1 cellular context compared by ENCODE assay signal in the genomic region with DNA sequence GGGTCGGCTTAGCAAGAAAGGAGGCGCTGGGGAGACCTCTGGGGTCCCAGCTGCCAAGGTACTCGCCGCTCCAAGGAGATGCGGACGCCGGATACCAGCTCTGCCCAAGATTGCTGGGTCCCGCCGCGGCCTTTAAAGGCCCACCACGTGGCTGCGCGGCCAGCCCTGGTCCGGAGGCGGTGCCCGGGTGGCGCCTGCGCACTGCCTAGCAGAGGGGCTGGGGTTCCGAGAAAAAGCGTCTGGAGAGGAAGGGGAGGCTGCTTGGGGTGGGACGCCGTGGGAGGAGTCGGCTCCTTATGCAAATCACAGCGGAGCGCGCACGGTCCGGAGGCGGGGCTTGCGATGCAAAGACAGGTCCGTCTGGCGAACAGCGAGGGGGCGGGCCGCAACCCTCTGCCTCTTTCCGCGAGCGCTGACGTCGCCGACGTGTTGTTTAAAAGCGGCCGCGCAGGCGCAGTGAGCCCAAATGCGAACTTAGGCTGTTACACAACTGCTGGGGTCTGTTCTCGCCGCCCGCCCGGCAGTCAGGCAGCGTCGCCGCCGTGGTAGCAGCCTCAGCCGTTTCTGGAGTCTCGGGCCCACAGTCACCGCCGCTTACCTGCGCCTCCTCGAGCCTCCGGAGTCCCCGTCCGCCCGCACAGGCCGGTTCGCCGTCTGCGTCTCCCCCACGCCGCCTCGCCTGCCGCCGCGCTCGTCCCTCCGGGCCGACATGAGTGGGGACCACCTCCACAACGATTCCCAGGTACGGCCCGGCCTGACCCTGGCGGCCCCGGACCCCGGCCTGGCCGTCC.
TF ChIP-seq lines count a peak whose summit lies in the region.

A gene (plus strand): TSS at position 464 of the 791 bp plus-strand sequence. CDS start 246 bp downstream, at position 710.

TF ChIP-seq in K562, 482 proteins besides CTCF, POLR2A, EP300 and RAD21 (continued from another document):
- TF ChIP-seq, protein P1, sequence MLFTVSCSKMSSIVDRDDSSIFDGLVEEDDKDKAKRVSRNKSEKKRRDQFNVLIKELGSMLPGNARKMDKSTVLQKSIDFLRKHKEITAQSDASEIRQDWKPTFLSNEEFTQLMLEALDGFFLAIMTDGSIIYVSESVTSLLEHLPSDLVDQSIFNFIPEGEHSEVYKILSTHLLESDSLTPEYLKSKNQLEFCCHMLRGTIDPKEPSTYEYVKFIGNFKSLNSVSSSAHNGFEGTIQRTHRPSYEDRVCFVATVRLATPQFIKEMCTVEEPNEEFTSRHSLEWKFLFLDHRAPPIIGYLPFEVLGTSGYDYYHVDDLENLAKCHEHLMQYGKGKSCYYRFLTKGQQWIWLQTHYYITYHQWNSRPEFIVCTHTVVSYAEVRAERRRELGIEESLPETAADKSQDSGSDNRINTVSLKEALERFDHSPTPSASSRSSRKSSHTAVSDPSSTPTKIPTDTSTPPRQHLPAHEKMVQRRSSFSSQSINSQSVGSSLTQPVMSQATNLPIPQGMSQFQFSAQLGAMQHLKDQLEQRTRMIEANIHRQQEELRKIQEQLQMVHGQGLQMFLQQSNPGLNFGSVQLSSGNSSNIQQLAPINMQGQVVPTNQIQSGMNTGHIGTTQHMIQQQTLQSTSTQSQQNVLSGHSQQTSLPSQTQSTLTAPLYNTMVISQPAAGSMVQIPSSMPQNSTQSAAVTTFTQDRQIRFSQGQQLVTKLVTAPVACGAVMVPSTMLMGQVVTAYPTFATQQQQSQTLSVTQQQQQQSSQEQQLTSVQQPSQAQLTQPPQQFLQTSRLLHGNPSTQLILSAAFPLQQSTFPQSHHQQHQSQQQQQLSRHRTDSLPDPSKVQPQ (CRISPR knock-in tag; IDR thresholded peaks at IDR 0.05; ENCODE audit: borderline replicate concordance): 0 out of 2 replicates have a peak, but pooled peaks have one; percentile 48
- TF ChIP-seq CBFB (CRISPR knock-in tag; IDR thresholded peaks at IDR 0.05): no peak
- TF ChIP-seq ZNF133 (CRISPR knock-in tag; IDR thresholded peaks at IDR 0.05): no peak
- TF ChIP-seq CCNT2 (IDR thresholded peaks at IDR 0.05; ENCODE audit: borderline replicate concordance, extremely low read depth, insufficient read length, low read depth, low read length): peak; percentile 62
- TF ChIP-seq ZNF551 (CRISPR knock-in tag; IDR thresholded peaks at IDR 0.05): no peak
- peak; percentile 80 for TF ChIP-seq EGR1 (conservative IDR thresholded peaks at IDR 0.05)
- TF ChIP-seq PML (IDR thresholded peaks at IDR 0.05; ENCODE audit: low read length): peak; percentile 75
- TF ChIP-seq C11orf30 (IDR thresholded peaks at IDR 0.05; ENCODE audit: low read depth): no peak
- peak; percentile 23; the same call in 1 of the 2 replicates for TF ChIP-seq CHD2 (IDR thresholded peaks at IDR 0.05; ENCODE audit: low read depth, low read length)
- TF ChIP-seq CHCHD3 (CRISPR knock-in tag; IDR thresholded peaks at IDR 0.05): no peak
- TF ChIP-seq ZNF24 (IDR thresholded peaks at IDR 0.05): no peak
- peak; percentile 55; the same call in 1 of the 2 replicates for TF ChIP-seq SIN3B (IDR thresholded peaks at IDR 0.05; ENCODE audit: low read depth)
- TF ChIP-seq PRPF4 (IDR thresholded peaks at IDR 0.05; ENCODE audit: insufficient read depth, low read depth, low read length, poor library complexity, severe bottlenecking): no peak
- TF ChIP-seq, protein P2, sequence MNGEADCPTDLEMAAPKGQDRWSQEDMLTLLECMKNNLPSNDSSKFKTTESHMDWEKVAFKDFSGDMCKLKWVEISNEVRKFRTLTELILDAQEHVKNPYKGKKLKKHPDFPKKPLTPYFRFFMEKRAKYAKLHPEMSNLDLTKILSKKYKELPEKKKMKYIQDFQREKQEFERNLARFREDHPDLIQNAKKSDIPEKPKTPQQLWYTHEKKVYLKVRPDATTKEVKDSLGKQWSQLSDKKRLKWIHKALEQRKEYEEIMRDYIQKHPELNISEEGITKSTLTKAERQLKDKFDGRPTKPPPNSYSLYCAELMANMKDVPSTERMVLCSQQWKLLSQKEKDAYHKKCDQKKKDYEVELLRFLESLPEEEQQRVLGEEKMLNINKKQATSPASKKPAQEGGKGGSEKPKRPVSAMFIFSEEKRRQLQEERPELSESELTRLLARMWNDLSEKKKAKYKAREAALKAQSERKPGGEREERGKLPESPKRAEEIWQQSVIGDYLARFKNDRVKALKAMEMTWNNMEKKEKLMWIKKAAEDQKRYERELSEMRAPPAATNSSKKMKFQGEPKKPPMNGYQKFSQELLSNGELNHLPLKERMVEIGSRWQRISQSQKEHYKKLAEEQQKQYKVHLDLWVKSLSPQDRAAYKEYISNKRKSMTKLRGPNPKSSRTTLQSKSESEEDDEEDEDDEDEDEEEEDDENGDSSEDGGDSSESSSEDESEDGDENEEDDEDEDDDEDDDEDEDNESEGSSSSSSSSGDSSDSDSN (IDR thresholded peaks at IDR 0.05; ENCODE audit: borderline replicate concordance in 1 of 2, low read depth in 2 of 2, low read length in 2 of 2): peak; percentile 81 to 91
- TF ChIP-seq, protein P3, sequence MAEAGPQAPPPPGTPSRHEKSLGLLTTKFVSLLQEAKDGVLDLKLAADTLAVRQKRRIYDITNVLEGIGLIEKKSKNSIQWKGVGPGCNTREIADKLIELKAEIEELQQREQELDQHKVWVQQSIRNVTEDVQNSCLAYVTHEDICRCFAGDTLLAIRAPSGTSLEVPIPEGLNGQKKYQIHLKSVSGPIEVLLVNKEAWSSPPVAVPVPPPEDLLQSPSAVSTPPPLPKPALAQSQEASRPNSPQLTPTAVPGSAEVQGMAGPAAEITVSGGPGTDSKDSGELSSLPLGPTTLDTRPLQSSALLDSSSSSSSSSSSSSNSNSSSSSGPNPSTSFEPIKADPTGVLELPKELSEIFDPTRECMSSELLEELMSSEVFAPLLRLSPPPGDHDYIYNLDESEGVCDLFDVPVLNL (CRISPR knock-in tag; IDR thresholded peaks at IDR 0.05; ENCODE audit: low read depth): peak; percentile 66; the same call in 1 of the 2 replicates
- peak; percentile 96 for TF ChIP-seq L3MBTL2 (IDR thresholded peaks at IDR 0.05)
- peak; percentile 93 for TF ChIP-seq EP400 (IDR thresholded peaks at IDR 0.05)
- peak; percentile 91 for TF ChIP-seq CREM (IDR thresholded peaks at IDR 0.05; ENCODE audit: low read depth)
- TF ChIP-seq BCOR (IDR thresholded peaks at IDR 0.05): no peak
- TF ChIP-seq ERF (CRISPR knock-in tag; IDR thresholded peaks at IDR 0.05): 0 out of 2 replicates have a peak, but pooled peaks have one; percentile 33
- TF ChIP-seq SMARCA4 (IDR thresholded peaks at IDR 0.05): no peak
- peak; percentile 93 for TF ChIP-seq RBFOX2 (IDR thresholded peaks at IDR 0.05; ENCODE audit: low read depth, low read length)
- TF ChIP-seq, protein P4, sequence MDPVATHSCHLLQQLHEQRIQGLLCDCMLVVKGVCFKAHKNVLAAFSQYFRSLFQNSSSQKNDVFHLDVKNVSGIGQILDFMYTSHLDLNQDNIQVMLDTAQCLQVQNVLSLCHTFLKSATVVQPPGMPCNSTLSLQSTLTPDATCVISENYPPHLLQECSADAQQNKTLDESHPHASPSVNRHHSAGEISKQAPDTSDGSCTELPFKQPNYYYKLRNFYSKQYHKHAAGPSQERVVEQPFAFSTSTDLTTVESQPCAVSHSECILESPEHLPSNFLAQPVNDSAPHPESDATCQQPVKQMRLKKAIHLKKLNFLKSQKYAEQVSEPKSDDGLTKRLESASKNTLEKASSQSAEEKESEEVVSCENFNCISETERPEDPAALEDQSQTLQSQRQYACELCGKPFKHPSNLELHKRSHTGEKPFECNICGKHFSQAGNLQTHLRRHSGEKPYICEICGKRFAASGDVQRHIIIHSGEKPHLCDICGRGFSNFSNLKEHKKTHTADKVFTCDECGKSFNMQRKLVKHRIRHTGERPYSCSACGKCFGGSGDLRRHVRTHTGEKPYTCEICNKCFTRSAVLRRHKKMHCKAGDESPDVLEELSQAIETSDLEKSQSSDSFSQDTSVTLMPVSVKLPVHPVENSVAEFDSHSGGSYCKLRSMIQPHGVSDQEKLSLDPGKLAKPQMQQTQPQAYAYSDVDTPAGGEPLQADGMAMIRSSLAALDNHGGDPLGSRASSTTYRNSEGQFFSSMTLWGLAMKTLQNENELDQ (CRISPR knock-in tag; IDR thresholded peaks at IDR 0.05; ENCODE audit: borderline replicate concordance): no peak
- TF ChIP-seq KDM5B (IDR thresholded peaks at IDR 0.05; ENCODE audit: insufficient replicate concordance, low read depth, low read length): peak; percentile 56
- TF ChIP-seq DDX20 (tag; IDR thresholded peaks at IDR 0.05; ENCODE audit: low read depth): no peak
- TF ChIP-seq HMG20A (CRISPR knock-in tag; conservative IDR thresholded peaks at IDR 0.05): no peak
- TF ChIP-seq, protein P5, sequence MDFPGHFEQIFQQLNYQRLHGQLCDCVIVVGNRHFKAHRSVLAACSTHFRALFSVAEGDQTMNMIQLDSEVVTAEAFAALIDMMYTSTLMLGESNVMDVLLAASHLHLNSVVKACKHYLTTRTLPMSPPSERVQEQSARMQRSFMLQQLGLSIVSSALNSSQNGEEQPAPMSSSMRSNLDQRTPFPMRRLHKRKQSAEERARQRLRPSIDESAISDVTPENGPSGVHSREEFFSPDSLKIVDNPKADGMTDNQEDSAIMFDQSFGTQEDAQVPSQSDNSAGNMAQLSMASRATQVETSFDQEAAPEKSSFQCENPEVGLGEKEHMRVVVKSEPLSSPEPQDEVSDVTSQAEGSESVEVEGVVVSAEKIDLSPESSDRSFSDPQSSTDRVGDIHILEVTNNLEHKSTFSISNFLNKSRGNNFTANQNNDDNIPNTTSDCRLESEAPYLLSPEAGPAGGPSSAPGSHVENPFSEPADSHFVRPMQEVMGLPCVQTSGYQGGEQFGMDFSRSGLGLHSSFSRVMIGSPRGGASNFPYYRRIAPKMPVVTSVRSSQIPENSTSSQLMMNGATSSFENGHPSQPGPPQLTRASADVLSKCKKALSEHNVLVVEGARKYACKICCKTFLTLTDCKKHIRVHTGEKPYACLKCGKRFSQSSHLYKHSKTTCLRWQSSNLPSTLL (IDR thresholded peaks at IDR 0.05): no peak
- TF ChIP-seq MCM5 (IDR thresholded peaks at IDR 0.05; ENCODE audit: low read depth): no peak
- no peak for TF ChIP-seq ZNF57 (CRISPR knock-in tag; IDR thresholded peaks at IDR 0.05)
- 0 out of 2 replicates have a peak, but pooled peaks have one; percentile 17 for TF ChIP-seq GTF2A2 (tag; IDR thresholded peaks at IDR 0.05)
- TF ChIP-seq, protein P6, sequence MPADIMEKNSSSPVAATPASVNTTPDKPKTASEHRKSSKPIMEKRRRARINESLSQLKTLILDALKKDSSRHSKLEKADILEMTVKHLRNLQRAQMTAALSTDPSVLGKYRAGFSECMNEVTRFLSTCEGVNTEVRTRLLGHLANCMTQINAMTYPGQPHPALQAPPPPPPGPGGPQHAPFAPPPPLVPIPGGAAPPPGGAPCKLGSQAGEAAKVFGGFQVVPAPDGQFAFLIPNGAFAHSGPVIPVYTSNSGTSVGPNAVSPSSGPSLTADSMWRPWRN (IDR thresholded peaks at IDR 0.05; ENCODE audit: low read depth): no peak
- TF ChIP-seq, protein P7, sequence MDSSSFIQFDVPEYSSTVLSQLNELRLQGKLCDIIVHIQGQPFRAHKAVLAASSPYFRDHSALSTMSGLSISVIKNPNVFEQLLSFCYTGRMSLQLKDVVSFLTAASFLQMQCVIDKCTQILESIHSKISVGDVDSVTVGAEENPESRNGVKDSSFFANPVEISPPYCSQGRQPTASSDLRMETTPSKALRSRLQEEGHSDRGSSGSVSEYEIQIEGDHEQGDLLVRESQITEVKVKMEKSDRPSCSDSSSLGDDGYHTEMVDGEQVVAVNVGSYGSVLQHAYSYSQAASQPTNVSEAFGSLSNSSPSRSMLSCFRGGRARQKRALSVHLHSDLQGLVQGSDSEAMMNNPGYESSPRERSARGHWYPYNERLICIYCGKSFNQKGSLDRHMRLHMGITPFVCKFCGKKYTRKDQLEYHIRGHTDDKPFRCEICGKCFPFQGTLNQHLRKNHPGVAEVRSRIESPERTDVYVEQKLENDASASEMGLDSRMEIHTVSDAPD (CRISPR knock-in tag; IDR thresholded peaks at IDR 0.05): no peak
- TF ChIP-seq SMAD2 (IDR thresholded peaks at IDR 0.05; ENCODE audit: low read depth, low read length): no peak
- no peak for TF ChIP-seq HMG20B (CRISPR knock-in tag; IDR thresholded peaks at IDR 0.05)
- 0 out of 2 replicates have a peak, but pooled peaks have one; percentile 8 for TF ChIP-seq ETV1 (tag; conservative IDR thresholded peaks at IDR 0.05; ENCODE audit: low read depth)
- 0 out of 2 replicates have a peak, but pooled peaks have one; percentile 41 for TF ChIP-seq NR2C2 (CRISPR knock-in tag; IDR thresholded peaks at IDR 0.05)
- no peak for TF ChIP-seq NR2C2 (tag; IDR thresholded peaks at IDR 0.05)
- TF ChIP-seq, protein P8, sequence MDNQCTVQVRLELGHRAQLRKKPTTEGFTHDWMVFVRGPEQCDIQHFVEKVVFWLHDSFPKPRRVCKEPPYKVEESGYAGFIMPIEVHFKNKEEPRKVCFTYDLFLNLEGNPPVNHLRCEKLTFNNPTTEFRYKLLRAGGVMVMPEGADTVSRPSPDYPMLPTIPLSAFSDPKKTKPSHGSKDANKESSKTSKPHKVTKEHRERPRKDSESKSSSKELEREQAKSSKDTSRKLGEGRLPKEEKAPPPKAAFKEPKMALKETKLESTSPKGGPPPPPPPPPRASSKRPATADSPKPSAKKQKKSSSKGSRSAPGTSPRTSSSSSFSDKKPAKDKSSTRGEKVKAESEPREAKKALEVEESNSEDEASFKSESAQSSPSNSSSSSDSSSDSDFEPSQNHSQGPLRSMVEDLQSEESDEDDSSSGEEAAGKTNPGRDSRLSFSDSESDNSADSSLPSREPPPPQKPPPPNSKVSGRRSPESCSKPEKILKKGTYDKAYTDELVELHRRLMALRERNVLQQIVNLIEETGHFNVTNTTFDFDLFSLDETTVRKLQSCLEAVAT (IDR thresholded peaks at IDR 0.05): peak; percentile 59 to 67; a peak in 2 of 4 replicates
- TF ChIP-seq HNRNPK (IDR thresholded peaks at IDR 0.05; ENCODE audit: low read depth, low read length, poor library complexity, severe bottlenecking): no peak
- peak; percentile 61; the same call in 1 of the 2 replicates for TF ChIP-seq KLF13 (tag; IDR thresholded peaks at IDR 0.05; ENCODE audit: borderline replicate concordance, low read depth)
- TF ChIP-seq SMARCE1 (IDR thresholded peaks at IDR 0.05): no peak
